8 cellular contexts compared by ENCODE assay signal in the genomic region with DNA sequence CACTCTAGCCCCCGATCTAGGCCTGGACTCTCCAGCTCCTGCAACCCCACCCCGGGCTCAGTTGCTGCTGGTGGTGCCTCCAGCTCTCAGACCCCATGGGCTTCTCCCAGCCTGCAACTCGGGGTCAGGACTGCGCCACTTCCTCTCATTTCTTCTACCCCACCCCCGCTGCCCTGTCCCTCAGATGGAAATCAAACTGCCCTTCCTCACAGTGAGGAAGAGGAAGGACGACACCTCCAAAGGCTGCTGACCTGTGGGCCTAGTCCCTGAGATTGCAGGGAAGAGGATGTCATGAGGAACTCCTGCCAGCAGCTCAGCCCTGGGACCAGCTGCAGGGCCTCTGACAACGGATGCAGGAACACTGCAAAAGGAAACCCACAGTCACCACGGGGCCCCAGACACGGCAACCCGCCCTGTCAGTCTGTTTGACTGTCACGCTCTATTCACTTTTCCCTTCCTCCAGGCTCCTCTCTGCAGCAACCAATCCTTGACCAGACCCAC.
DNase-seq lines count a peak whose midpoint lies in the region; ATAC-seq lines count a peak whose summit lies in the region.

No MANE protein-coding gene starts in this region.

- peak; percentile 49 for ATAC-seq in GM21619 (IDR thresholded peaks at IDR 0.05; ENCODE audit: unreplicated experiment)
- peak; percentile 49 for ATAC-seq in stimulated activated naive CD8-positive, alpha-beta T cell treated with anti-CD3 and anti-CD28 coated beads, Interleukin-15, amount 100 ng/mL, for 72 hours

- H3K4me1 Mint-ChIP-seq in stimulated activated naive CD8-positive, alpha-beta T cell treated with anti-CD3 and anti-CD28 coated beads, Interleukin-15, amount 100 ng/mL, for 72 hours: peaks cover 100% of the 10 kb centered on the region

- DNase-seq in CD1c-positive myeloid dendritic cell (ENCODE audit: extremely low spot score): peak; percentile 70
- DNase-seq in NOMO-1 treated with dmso at 0.1 percent for 144 hours (lab: John Stamatoyannopoulos, UW; ENCODE audit: unreplicated experiment): peak; percentile 79
- DNase-seq in activated gamma-delta T cell treated with Interleukin-2 at 50 U/mL for 16 hours: peak; percentile 63
- DNase-seq in kidney tubule cell (ENCODE audit: low spot score): peak; percentile 65
- peak in 1 of 2 donors; percentile 57 for DNase-seq in stimulated activated naive CD8-positive, alpha-beta T cell treated with anti-CD3 and anti-CD28 coated beads, Interleukin-15, amount 100 ng/mL, for 72 hours
- no peak for DNase-seq in DMS153 treated with DMSO at 0.1 percent for 48 hours (lab: John Stamatoyannopoulos, UW; ENCODE audit: unreplicated experiment)
- no peak for DNase-seq in NCI-H524 treated with DMSO at 0.1 percent for 48 hours (lab: John Stamatoyannopoulos, UW)

- H3K9me3 Mint-ChIP-seq in stimulated activated naive CD8-positive, alpha-beta T cell treated with anti-CD3 and anti-CD28 coated beads, Interleukin-15, amount 100 ng/mL, for 72 hours: no peaks in the 10 kb centered on the region

- peak overlapping the region; percentile 80 to 89 for H3K4me3 Mint-ChIP-seq in stimulated activated naive CD8-positive, alpha-beta T cell treated with anti-CD3 and anti-CD28 coated beads, Interleukin-15, amount 100 ng/mL, for 72 hours

- no peaks in the 10 kb centered on the region for H3K27me3 Mint-ChIP-seq in stimulated activated naive CD8-positive, alpha-beta T cell treated with anti-CD3 and anti-CD28 coated beads, Interleukin-15, amount 100 ng/mL, for 72 hours

- H3K27ac Mint-ChIP-seq in stimulated activated naive CD8-positive, alpha-beta T cell treated with anti-CD3 and anti-CD28 coated beads, Interleukin-15, amount 100 ng/mL, for 72 hours: peak overlapping the region; percentile 74 to 94

Comparison
In these comparisons a context has a peak if more than half of its experiments do, and no peak if none do; other contexts are left out.
1. DNase-seq: peak in CD1c-positive myeloid dendritic cell (single experiment), NOMO-1 treated with dmso at 0.1 percent for 144 hours (single experiment), activated gamma-delta T cell treated with Interleukin-2 at 50 U/mL for 16 hours (single experiment) and kidney tubule cell (single experiment); none in DMS153 treated with DMSO at 0.1 percent for 48 hours (single experiment) and NCI-H524 treated with DMSO at 0.1 percent for 48 hours (single experiment).